8 cellular contexts compared by ENCODE assay signal in the genomic region with DNA sequence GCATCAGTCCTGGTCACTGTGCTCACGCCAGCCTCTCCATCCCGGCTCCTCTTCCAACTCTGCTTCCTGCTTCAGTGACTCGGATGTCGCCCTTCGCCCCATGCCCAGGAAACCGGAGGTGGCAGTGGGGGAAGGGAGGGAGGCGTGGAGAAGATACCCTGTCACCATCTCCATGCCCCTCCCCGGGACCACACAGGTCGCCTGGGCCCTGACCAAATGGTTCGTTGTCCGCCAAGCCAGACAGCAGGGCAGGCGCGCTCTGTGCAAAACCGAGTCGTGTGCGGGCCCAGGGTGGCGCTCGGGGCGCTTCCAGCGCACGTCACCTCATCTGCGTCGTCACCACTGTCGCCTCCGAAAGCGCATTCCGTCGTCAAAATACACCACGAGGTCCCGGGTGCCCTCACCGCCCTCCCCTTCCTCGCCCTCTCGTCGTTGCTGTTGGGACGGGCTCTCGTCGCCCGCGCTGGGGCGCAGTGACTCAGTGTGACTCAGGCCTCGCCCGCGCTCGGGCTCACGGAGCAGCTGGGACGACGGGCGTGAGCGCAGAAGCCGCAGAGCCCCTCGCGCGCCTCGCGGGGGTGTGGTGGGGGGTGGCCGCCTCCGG. TPM values are rescaled to one million over a fixed set of nuclear protein-coding genes. Genes with fewer than 3 reads are reported as not detected.
A peak's percentile ranks its signal among the peaks of the same experiment; 100 is the strongest.
DNase-seq lines count a peak whose midpoint lies in the region; ATAC-seq and TF ChIP-seq lines count a peak whose summit lies in the region.

No MANE protein-coding gene starts in this region.

- H3K36me3 ChIP-seq in cardiac muscle cell = no peaks in the 10 kb centered on the region
- H3K36me3 ChIP-seq in rectal smooth muscle tissue (ENCODE audit: control insufficient read depth, insufficient read depth, low read length) = no peaks in the 10 kb centered on the region
- H3K36me3 ChIP-seq in transverse colon = no peaks in the 10 kb centered on the region

- peak; percentile 71 for DNase-seq in EL
- DNase-seq in RKO (ENCODE audit: low spot score) = peak; percentile 37
- DNase-seq in activated naive CD4-positive, alpha-beta T cell treated with anti-CD3 and anti-CD28 coated beads for 36 hours = peak; percentile 89
- peak; percentile 14 to 32 for DNase-seq in cardiac muscle cell (ENCODE audit: low read depth in 1 of 2, low spot score in 1 of 2)
- peak; percentile 75 for DNase-seq in transverse colon

- H3K27ac Mint-ChIP-seq in activated naive CD4-positive, alpha-beta T cell treated with anti-CD3 and anti-CD28 coated beads for 36 hours = no peak overlapping the region

- TF ChIP-seq EP300 in transverse colon (IDR thresholded peaks at IDR 0.05; ENCODE audit: low read depth) = no peak

- no peak overlapping the region for H3K9ac ChIP-seq in rectal smooth muscle tissue (ENCODE audit: low read length)

- in situ Hi-C loops in transverse colon (cut with MboI; ENCODE audit: low pct_ligation_motif_present in 1 of 4, low pct_unique_long_range_greater_than_20kb in 1 of 4, low sequenced_read_pairs in 3 of 4) = no loop called here

- H3K4me3 ChIP-seq in cardiac muscle cell = peak overlapping the region; percentile 12
- peak overlapping the region; percentile 40 for H3K4me3 ChIP-seq in rectal smooth muscle tissue (ENCODE audit: low read length)
- peak overlapping the region; percentile 5 to 47 (median 38) for H3K4me3 ChIP-seq in transverse colon

- H3K4me3 Mint-ChIP-seq in activated naive CD4-positive, alpha-beta T cell treated with anti-CD3 and anti-CD28 coated beads for 36 hours = peak overlapping the region; percentile 68

- CTCF ChIA-PET in activated naive CD4-positive, alpha-beta T cell treated with anti-CD3 and anti-CD28 coated beads for 36 hours (lab: Charles Lee) = no interaction called here

- H3K27me3 Mint-ChIP-seq in activated naive CD4-positive, alpha-beta T cell treated with anti-CD3 and anti-CD28 coated beads for 36 hours (ENCODE audit: low read depth) = peaks cover 11% of the 10 kb centered on the region

- peaks cover 17% of the 10 kb centered on the region for H3K4me1 Mint-ChIP-seq in activated naive CD4-positive, alpha-beta T cell treated with anti-CD3 and anti-CD28 coated beads for 36 hours (ENCODE audit: low read depth)

- intact Hi-C loops in activated naive CD4-positive, alpha-beta T cell treated with anti-CD3 and anti-CD28 coated beads for 36 hours (cut with micrococcal nuclease) = no loop called here
- intact Hi-C loops in transverse colon (cut with DNase I; ENCODE audit: low total_unique reads) = no loop called here

- peaks cover 22% of the 10 kb centered on the region for H3K27me3 ChIP-seq in cardiac muscle cell
- peaks cover 7% of the 10 kb centered on the region for H3K27me3 ChIP-seq in rectal smooth muscle tissue (ENCODE audit: control insufficient read depth, insufficient read depth, low read length)
- H3K27me3 ChIP-seq in transverse colon = peaks cover 30% of the 10 kb centered on the region

- H3K27ac ChIP-seq in cardiac muscle cell = no peak overlapping the region
- H3K27ac ChIP-seq in rectal smooth muscle tissue (ENCODE audit: low read depth, low read length) = no peak overlapping the region
- H3K27ac ChIP-seq in transverse colon = peak overlapping the region in 2 of 4 donors; percentile 10 to 17

- no peak for ATAC-seq in GM19328 (IDR thresholded peaks at IDR 0.05; ENCODE audit: unreplicated experiment)
- no peak for ATAC-seq in GM21786 (IDR thresholded peaks at IDR 0.05; ENCODE audit: unreplicated experiment)

- H3K4me1 ChIP-seq in cardiac muscle cell (ENCODE audit: low read depth) = no peaks in the 10 kb centered on the region
- H3K4me1 ChIP-seq in rectal smooth muscle tissue (ENCODE audit: control insufficient read depth, insufficient read depth, low read length) = no peaks in the 10 kb centered on the region
- peaks cover 6 to 16% (median 15%) of the 10 kb centered on the region in 4 donors for H3K4me1 ChIP-seq in transverse colon

- 11% methylated on average over 55 of the region's 57 CpGs; no CpG with 5 or more reads in 1 of the 2 donors for WGBS in transverse colon (ENCODE audit: low coverage in 1 of 2), 2 donors

- no peak for TF ChIP-seq POLR2A in transverse colon (IDR thresholded peaks at IDR 0.05)

- H3K36me3 Mint-ChIP-seq in activated naive CD4-positive, alpha-beta T cell treated with anti-CD3 and anti-CD28 coated beads for 36 hours (ENCODE audit: low read depth) = no peaks in the 10 kb centered on the region

- H3K9me3 ChIP-seq in cardiac muscle cell (ENCODE audit: low read depth) (no peaks in the 10 kb centered on the region), transverse colon (no peaks in the 10 kb centered on the region)

- H3K9me3 Mint-ChIP-seq in activated naive CD4-positive, alpha-beta T cell treated with anti-CD3 and anti-CD28 coated beads for 36 hours = no peaks in the 10 kb centered on the region

- TF ChIP-seq CTCF in cardiac muscle cell (IDR thresholded peaks at IDR 0.05; ENCODE audit: low read depth, low read length) (no peak), transverse colon (IDR thresholded peaks at IDR 0.05) (no peak)

RNA-seq across cellular contexts. Expression of a gene that starts 39.2 kb away (rescaled TPM):
- total RNA-seq in activated naive CD4-positive, alpha-beta T cell treated with anti-CD3 and anti-CD28 coated beads for 36 hours = 1 to 10 TPM; 3.5 to 3.6 TPM
- total RNA-seq in cardiac muscle cell (25.8 and 31.8 TPM in 2 replicates), transverse colon (10 to 100 TPM in 3 of 4 donors, 1 to 10 TPM in 1; 9.3 to 89.0 (median 13.4) TPM)
- 4.1 and 9.5 TPM in 2 replicates for polyA plus RNA-seq in cardiac muscle cell

RNA-seq across cellular contexts. Expression of a gene that starts 56.4 kb away (rescaled TPM):
- total RNA-seq in activated naive CD4-positive, alpha-beta T cell treated with anti-CD3 and anti-CD28 coated beads for 36 hours = under 1 TPM; 0.31 to 0.64 TPM
- total RNA-seq in cardiac muscle cell (3.1 and 39.4 TPM in 2 replicates), transverse colon (1 to 10 TPM in 1 of 4 donors, not detected in 3; 1.3 TPM)
- 10.9 and 36.3 TPM in 2 replicates for polyA plus RNA-seq in cardiac muscle cell

Comparison
In these comparisons a context has a peak if more than half of its experiments do, and no peak if none do; other contexts are left out.
1. DNase-seq: peak in every context shown above with its lines; median percentile 89 in activated naive CD4-positive, alpha-beta T cell treated with anti-CD3 and anti-CD28 coated beads for 36 hours; 75 in transverse colon; 71 in EL; 37 in RKO; 23 in cardiac muscle cell.